ENCODE assay signal across 1 cellular context in the genomic region with DNA sequence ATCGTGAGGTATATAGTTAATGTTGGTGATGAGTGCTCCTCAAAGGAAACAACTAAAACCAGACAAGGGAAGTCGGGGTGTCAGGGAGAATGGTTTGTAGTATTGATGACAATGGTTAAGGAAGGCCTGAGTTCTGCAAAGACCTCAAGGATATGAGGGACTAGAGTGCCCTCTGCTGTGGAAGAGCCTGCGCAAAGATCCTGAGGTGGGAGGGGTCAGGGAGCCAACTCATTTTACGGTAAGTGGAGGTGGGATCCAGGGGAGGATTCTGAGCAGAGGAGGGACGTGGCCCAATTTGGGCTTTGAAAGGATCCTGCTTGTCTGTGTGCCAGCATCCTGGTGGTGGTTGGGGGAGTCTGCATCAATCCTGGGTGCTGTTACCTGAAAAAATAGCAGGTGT.
TF ChIP-seq lines count a peak whose summit lies in the region.

No MANE protein-coding gene starts in this region.

TF ChIP-seq in HepG2, 621 proteins besides CTCF, POLR2A, EP300 and RAD21:
- TF ChIP-seq NFKB2 (CRISPR knock-in tag; IDR thresholded peaks at IDR 0.05; ENCODE audit: borderline replicate concordance) = no peak
- no peak for TF ChIP-seq ZC3H13 (CRISPR knock-in tag; IDR thresholded peaks at IDR 0.05)
- no peak for TF ChIP-seq ZNF232 (CRISPR knock-in tag; IDR thresholded peaks at IDR 0.05; ENCODE audit: borderline replicate concordance)
- TF ChIP-seq RORA (CRISPR knock-in tag; IDR thresholded peaks at IDR 0.05) = no peak
- TF ChIP-seq ZSCAN20 (CRISPR knock-in tag; IDR thresholded peaks at IDR 0.05; ENCODE audit: borderline replicate concordance) = no peak
- TF ChIP-seq HES4 (CRISPR knock-in tag; IDR thresholded peaks at IDR 0.05; ENCODE audit: borderline replicate concordance) = no peak
- TF ChIP-seq SOX6 (IDR thresholded peaks at IDR 0.05) = no peak
- TF ChIP-seq SOX6 (CRISPR knock-in tag; IDR thresholded peaks at IDR 0.05) = no peak
- TF ChIP-seq ZNF160 (CRISPR knock-in tag; IDR thresholded peaks at IDR 0.05) = no peak
- no peak for TF ChIP-seq ZNF850 (CRISPR knock-in tag; conservative IDR thresholded peaks at IDR 0.05)
- TF ChIP-seq, protein P1, sequence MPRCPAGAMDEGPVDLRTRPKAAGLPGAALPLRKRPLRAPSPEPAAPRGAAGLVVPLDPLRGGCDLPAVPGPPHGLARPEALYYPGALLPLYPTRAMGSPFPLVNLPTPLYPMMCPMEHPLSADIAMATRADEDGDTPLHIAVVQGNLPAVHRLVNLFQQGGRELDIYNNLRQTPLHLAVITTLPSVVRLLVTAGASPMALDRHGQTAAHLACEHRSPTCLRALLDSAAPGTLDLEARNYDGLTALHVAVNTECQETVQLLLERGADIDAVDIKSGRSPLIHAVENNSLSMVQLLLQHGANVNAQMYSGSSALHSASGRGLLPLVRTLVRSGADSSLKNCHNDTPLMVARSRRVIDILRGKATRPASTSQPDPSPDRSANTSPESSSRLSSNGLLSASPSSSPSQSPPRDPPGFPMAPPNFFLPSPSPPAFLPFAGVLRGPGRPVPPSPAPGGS (CRISPR knock-in tag; IDR thresholded peaks at IDR 0.05) = no peak
- no peak for TF ChIP-seq HDAC1 (CRISPR knock-in tag; IDR thresholded peaks at IDR 0.05)
- TF ChIP-seq ZNF816 (CRISPR knock-in tag; IDR thresholded peaks at IDR 0.05; ENCODE audit: borderline replicate concordance) = no peak
- TF ChIP-seq, protein P2, sequence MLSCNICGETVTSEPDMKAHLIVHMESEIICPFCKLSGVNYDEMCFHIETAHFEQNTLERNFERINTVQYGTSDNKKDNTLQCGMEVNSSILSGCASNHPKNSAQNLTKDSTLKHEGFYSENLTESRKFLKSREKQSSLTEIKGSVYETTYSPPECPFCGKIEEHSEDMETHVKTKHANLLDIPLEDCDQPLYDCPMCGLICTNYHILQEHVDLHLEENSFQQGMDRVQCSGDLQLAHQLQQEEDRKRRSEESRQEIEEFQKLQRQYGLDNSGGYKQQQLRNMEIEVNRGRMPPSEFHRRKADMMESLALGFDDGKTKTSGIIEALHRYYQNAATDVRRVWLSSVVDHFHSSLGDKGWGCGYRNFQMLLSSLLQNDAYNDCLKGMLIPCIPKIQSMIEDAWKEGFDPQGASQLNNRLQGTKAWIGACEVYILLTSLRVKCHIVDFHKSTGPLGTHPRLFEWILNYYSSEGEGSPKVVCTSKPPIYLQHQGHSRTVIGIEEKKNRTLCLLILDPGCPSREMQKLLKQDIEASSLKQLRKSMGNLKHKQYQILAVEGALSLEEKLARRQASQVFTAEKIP (CRISPR knock-in tag; IDR thresholded peaks at IDR 0.05; ENCODE audit: borderline replicate concordance) = no peak
- TF ChIP-seq, protein P3, sequence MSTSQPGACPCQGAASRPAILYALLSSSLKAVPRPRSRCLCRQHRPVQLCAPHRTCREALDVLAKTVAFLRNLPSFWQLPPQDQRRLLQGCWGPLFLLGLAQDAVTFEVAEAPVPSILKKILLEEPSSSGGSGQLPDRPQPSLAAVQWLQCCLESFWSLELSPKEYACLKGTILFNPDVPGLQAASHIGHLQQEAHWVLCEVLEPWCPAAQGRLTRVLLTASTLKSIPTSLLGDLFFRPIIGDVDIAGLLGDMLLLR (CRISPR knock-in tag; IDR thresholded peaks at IDR 0.05) = no peak
- TF ChIP-seq, protein P4, sequence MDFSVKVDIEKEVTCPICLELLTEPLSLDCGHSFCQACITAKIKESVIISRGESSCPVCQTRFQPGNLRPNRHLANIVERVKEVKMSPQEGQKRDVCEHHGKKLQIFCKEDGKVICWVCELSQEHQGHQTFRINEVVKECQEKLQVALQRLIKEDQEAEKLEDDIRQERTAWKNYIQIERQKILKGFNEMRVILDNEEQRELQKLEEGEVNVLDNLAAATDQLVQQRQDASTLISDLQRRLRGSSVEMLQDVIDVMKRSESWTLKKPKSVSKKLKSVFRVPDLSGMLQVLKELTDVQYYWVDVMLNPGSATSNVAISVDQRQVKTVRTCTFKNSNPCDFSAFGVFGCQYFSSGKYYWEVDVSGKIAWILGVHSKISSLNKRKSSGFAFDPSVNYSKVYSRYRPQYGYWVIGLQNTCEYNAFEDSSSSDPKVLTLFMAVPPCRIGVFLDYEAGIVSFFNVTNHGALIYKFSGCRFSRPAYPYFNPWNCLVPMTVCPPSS (IDR thresholded peaks at IDR 0.05) = no peak
- TF ChIP-seq, protein P5, sequence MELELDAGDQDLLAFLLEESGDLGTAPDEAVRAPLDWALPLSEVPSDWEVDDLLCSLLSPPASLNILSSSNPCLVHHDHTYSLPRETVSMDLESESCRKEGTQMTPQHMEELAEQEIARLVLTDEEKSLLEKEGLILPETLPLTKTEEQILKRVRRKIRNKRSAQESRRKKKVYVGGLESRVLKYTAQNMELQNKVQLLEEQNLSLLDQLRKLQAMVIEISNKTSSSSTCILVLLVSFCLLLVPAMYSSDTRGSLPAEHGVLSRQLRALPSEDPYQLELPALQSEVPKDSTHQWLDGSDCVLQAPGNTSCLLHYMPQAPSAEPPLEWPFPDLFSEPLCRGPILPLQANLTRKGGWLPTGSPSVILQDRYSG (CRISPR knock-in tag; IDR thresholded peaks at IDR 0.05) = no peak
- no peak for TF ChIP-seq FOXM1 (CRISPR knock-in tag; IDR thresholded peaks at IDR 0.05)
TF ChIP-seq in HepG2: peak in this region for 0.
